In the genomic region with DNA sequence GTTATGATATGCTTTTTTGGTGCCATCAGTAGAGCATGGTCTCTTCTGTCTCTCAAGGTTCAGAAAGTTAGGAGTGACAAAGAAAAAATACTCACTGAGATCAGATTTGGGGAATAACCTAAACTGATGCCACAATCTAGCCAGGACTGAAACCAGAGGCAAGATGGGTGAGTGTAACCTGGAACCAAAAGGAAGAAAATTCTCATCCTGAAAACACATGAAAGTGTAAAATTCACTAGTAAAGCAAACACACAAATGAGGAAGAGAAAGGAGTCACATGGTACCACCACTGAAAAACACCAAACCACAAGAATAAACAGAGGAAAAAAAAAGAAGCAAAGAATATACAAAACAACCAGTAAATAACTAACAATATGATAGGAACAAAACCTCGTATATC, we compare ENCODE assay signal across 22 cellular contexts.
DNase-seq lines count a peak whose midpoint lies in the region; ATAC-seq and TF ChIP-seq lines count a peak whose summit lies in the region.
"Had no signal": no experiment of that assay in that cellular context is flagged by ENCODE, and none has a peak within 500 bp of the region (broad histone marks: within the 10 kb centered on the region; RNA-seq: fewer than 3 reads in every experiment).

No MANE protein-coding gene starts in this region.

- H3K4me3 ChIP-seq in colonic mucosa: no peak overlapping the region
- H3K4me3 ChIP-seq: dorsolateral prefrontal cortex, esophagus squamous epithelium, hepatocyte had no signal

- no peaks in the 10 kb centered on the region for H3K9me3 Mint-ChIP-seq in activated naive CD8-positive, alpha-beta T cell treated with anti-CD3 and anti-CD28 coated beads, Interleukin-2, amount 50 U/mL, for 24 hours
- no peaks in the 10 kb centered on the region for H3K9me3 Mint-ChIP-seq in activated naive CD8-positive, alpha-beta T cell treated with anti-CD3 and anti-CD28 coated beads for 36 hours
- no peaks in the 10 kb centered on the region for H3K9me3 Mint-ChIP-seq in activated CD4-positive, alpha-beta memory T cell treated with anti-CD3 and anti-CD28 coated beads for 36 hours
- H3K9me3 Mint-ChIP-seq: H9; stimulated activated effector memory CD8-positive, alpha-beta T cell treated with anti-CD3 and anti-CD28 coated beads, Interleukin-12 subunit alpha, Interleukin-12 subunit beta, amount 100 ng/mL, for 72 hours had no signal

- intact Hi-C loops in activated CD4-positive, alpha-beta memory T cell treated with anti-CD3 and anti-CD28 coated beads for 36 hours (cut with micrococcal nuclease): loop anchor here (10.0 kb wide), 1 partner anchor 366 kb away; no protein-coding TSS in a partner anchor
- intact Hi-C loops in colonic mucosa (cut with DNase I): no loop called here

- CTCF ChIA-PET in activated CD4-positive, alpha-beta memory T cell treated with anti-CD3 and anti-CD28 coated beads for 36 hours (lab: Charles Lee): no interaction called here

- TF ChIP-seq CTCF in colonic mucosa (IDR thresholded peaks at IDR 0.05): no peak

- no peaks in the 10 kb centered on the region for H3K4me1 ChIP-seq in colonic mucosa
- H3K4me1 ChIP-seq: esophagus squamous epithelium had no signal

- H3K9ac ChIP-seq in colonic mucosa (ENCODE audit: low read depth in 2 of 2, low read length in 2 of 2): no peak overlapping the region

- H3K27me3 ChIP-seq in colonic mucosa: no peaks in the 10 kb centered on the region
- H3K27me3 ChIP-seq: dorsolateral prefrontal cortex, esophagus squamous epithelium, hepatocyte had no signal

- H3K9me3 ChIP-seq in colonic mucosa: no peaks in the 10 kb centered on the region
- H3K9me3 ChIP-seq: esophagus squamous epithelium had no signal

- no peak overlapping the region for H3K4me3 Mint-ChIP-seq in activated naive CD8-positive, alpha-beta T cell treated with anti-CD3 and anti-CD28 coated beads, Interleukin-2, amount 50 U/mL, for 24 hours
- H3K4me3 Mint-ChIP-seq in activated naive CD8-positive, alpha-beta T cell treated with anti-CD3 and anti-CD28 coated beads for 36 hours: no peak overlapping the region
- H3K4me3 Mint-ChIP-seq in activated CD4-positive, alpha-beta memory T cell treated with anti-CD3 and anti-CD28 coated beads for 36 hours: no peak overlapping the region
- H3K4me3 Mint-ChIP-seq: brain; H9; stimulated activated effector memory CD8-positive, alpha-beta T cell treated with anti-CD3 and anti-CD28 coated beads, Interleukin-12 subunit alpha, Interleukin-12 subunit beta, amount 100 ng/mL, for 72 hours had no signal

- ATAC-seq in activated naive CD8-positive, alpha-beta T cell treated with anti-CD3 and anti-CD28 coated beads, Interleukin-2, amount 50 U/mL, for 24 hours: no peak
- peak; percentile 66 for ATAC-seq in GM21723 (IDR thresholded peaks at IDR 0.05; ENCODE audit: unreplicated experiment)
- ATAC-seq in HG03159 (IDR thresholded peaks at IDR 0.05; ENCODE audit: unreplicated experiment): peak; percentile 63
- ATAC-seq: Panc1; stimulated activated effector memory CD8-positive, alpha-beta T cell treated with anti-CD3 and anti-CD28 coated beads, Interleukin-12 subunit alpha, Interleukin-12 subunit beta, amount 100 ng/mL, for 72 hours had no signal

- POLR2A ChIA-PET in activated CD4-positive, alpha-beta memory T cell treated with anti-CD3 and anti-CD28 coated beads for 36 hours (lab: Charles Lee): no interaction called here

- no peak overlapping the region for H3K27ac ChIP-seq in colonic mucosa
- H3K27ac ChIP-seq: 22Rv1, C4-2B, dorsolateral prefrontal cortex, esophagus squamous epithelium, hepatocyte, HL-60, VCaP had no signal

- peak overlapping the region; percentile 20 for H3K27ac Mint-ChIP-seq in activated naive CD8-positive, alpha-beta T cell treated with anti-CD3 and anti-CD28 coated beads, Interleukin-2, amount 50 U/mL, for 24 hours
- H3K27ac Mint-ChIP-seq in activated naive CD8-positive, alpha-beta T cell treated with anti-CD3 and anti-CD28 coated beads for 36 hours: no peak overlapping the region
- H3K27ac Mint-ChIP-seq in activated CD4-positive, alpha-beta memory T cell treated with anti-CD3 and anti-CD28 coated beads for 36 hours: no peak overlapping the region
- H3K27ac Mint-ChIP-seq: brain; H9; stimulated activated effector memory CD8-positive, alpha-beta T cell treated with anti-CD3 and anti-CD28 coated beads, Interleukin-12 subunit alpha, Interleukin-12 subunit beta, amount 100 ng/mL, for 72 hours had no signal

- no peaks in the 10 kb centered on the region for H3K36me3 ChIP-seq in colonic mucosa
- H3K36me3 ChIP-seq: esophagus squamous epithelium had no signal

- no peak for DNase-seq in activated naive CD8-positive, alpha-beta T cell treated with anti-CD3 and anti-CD28 coated beads, Interleukin-2, amount 50 U/mL, for 24 hours
- no peak for DNase-seq in activated naive CD8-positive, alpha-beta T cell treated with anti-CD3 and anti-CD28 coated beads for 36 hours
- DNase-seq in activated T-cell treated with anti-CD3 and anti-CD28 coated beads, Interleukin-2, amount 50 U/mL, for 48 hours: no peak
- DNase-seq in DMS153 (lab: John Stamatoyannopoulos, UW) (no peak), colonic mucosa (no peak)
- DNase-seq in activated CD4-positive, alpha-beta memory T cell treated with anti-CD3 and anti-CD28 coated beads for 36 hours: no peak
- DNase-seq: activated gamma-delta T cell treated with Interleukin-2 at 50 U/mL for 16 hours, dorsolateral prefrontal cortex, esophagus squamous epithelium, H9, NCI-H187, NCI-H526 had no signal

- H3K36me3 Mint-ChIP-seq in activated naive CD8-positive, alpha-beta T cell treated with anti-CD3 and anti-CD28 coated beads, Interleukin-2, amount 50 U/mL, for 24 hours (ENCODE audit: low read depth): no peaks in the 10 kb centered on the region
- H3K36me3 Mint-ChIP-seq in activated naive CD8-positive, alpha-beta T cell treated with anti-CD3 and anti-CD28 coated beads for 36 hours: no peaks in the 10 kb centered on the region
- no peaks in the 10 kb centered on the region for H3K36me3 Mint-ChIP-seq in activated CD4-positive, alpha-beta memory T cell treated with anti-CD3 and anti-CD28 coated beads for 36 hours
- H3K36me3 Mint-ChIP-seq: brain; stimulated activated effector memory CD8-positive, alpha-beta T cell treated with anti-CD3 and anti-CD28 coated beads, Interleukin-12 subunit alpha, Interleukin-12 subunit beta, amount 100 ng/mL, for 72 hours had no signal

- H3K4me1 Mint-ChIP-seq in activated naive CD8-positive, alpha-beta T cell treated with anti-CD3 and anti-CD28 coated beads, Interleukin-2, amount 50 U/mL, for 24 hours: peaks cover 2% of the 10 kb centered on the region
- no peaks in the 10 kb centered on the region for H3K4me1 Mint-ChIP-seq in activated naive CD8-positive, alpha-beta T cell treated with anti-CD3 and anti-CD28 coated beads for 36 hours
- no peaks in the 10 kb centered on the region for H3K4me1 Mint-ChIP-seq in activated CD4-positive, alpha-beta memory T cell treated with anti-CD3 and anti-CD28 coated beads for 36 hours (ENCODE audit: low read depth)
- H3K4me1 Mint-ChIP-seq: H9 had no signal

- no peaks in the 10 kb centered on the region for H3K27me3 Mint-ChIP-seq in activated naive CD8-positive, alpha-beta T cell treated with anti-CD3 and anti-CD28 coated beads, Interleukin-2, amount 50 U/mL, for 24 hours
- no peaks in the 10 kb centered on the region for H3K27me3 Mint-ChIP-seq in activated naive CD8-positive, alpha-beta T cell treated with anti-CD3 and anti-CD28 coated beads for 36 hours
- H3K27me3 Mint-ChIP-seq in activated CD4-positive, alpha-beta memory T cell treated with anti-CD3 and anti-CD28 coated beads for 36 hours: no peaks in the 10 kb centered on the region
- H3K27me3 Mint-ChIP-seq: brain had no signal
